In genomic region chr20:49477200-49477599, GRCh38 we compare ENCODE assay signal across 1 cellular context.
TF ChIP-seq lines count a peak whose summit lies in the region.

No MANE protein-coding gene starts in this region.

TF ChIP-seq in HepG2, 621 proteins besides CTCF, POLR2A, EP300 and RAD21 (continued from another document):
- TF ChIP-seq AKNA (CRISPR knock-in tag; IDR thresholded peaks at IDR 0.05; ENCODE audit: borderline replicate concordance) = no peak
- TF ChIP-seq RARG (CRISPR knock-in tag; IDR thresholded peaks at IDR 0.05; ENCODE audit: low read depth) = no peak
- TF ChIP-seq MTA3 (CRISPR knock-in tag; IDR thresholded peaks at IDR 0.05) = no peak
- no peak for TF ChIP-seq RERE (CRISPR knock-in tag; IDR thresholded peaks at IDR 0.05; ENCODE audit: low read depth)
- TF ChIP-seq ZNF740 (CRISPR knock-in tag; IDR thresholded peaks at IDR 0.05) = no peak
- TF ChIP-seq STAT5B (CRISPR knock-in tag; IDR thresholded peaks at IDR 0.05) = no peak
- no peak for TF ChIP-seq CCAR2 (optimal IDR thresholded peaks at IDR 0.05; ENCODE audit: low read depth, low read length)
- no peak for TF ChIP-seq ZNF891 (CRISPR knock-in tag; IDR thresholded peaks at IDR 0.05)
- TF ChIP-seq NCOA1 (CRISPR knock-in tag; IDR thresholded peaks at IDR 0.05) = no peak
- no peak for TF ChIP-seq SNRNP70 (IDR thresholded peaks at IDR 0.05; ENCODE audit: low read depth, low read length)
- TF ChIP-seq ZNF510 (CRISPR knock-in tag; IDR thresholded peaks at IDR 0.05; ENCODE audit: low read depth) = no peak
